Comparison of ENCODE assay signal across 11 cellular contexts in the genomic region with DNA sequence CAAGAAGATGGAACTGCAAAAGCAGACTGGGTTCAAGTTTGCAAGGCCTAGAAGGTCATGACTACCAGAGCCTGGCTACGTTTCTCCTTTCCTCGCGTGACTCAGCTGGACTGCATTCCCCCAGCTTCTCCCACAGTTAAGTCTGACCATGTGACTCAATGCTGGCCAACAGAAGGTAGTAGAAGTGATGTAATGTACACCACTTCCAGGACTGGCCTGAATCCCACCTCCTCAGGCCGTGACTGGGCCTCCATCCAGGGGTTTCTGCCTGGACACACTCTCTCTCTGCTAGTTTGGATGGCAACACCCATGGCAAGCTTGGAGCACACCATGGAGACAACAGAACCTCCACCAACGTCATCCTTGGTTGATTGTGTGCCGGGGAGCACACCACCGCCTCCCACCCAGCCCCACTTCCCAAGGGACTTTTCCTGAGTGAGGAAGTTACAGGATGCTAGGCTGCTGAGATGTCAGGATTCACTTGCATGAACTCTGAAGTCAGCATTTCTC.
DNase-seq lines count a peak whose midpoint lies in the region; ATAC-seq, FAIRE-seq and TF ChIP-seq lines count a peak whose summit lies in the region.
"Had no signal": no experiment of that assay in that cellular context is flagged by ENCODE, and none has a peak within 500 bp of the region (broad histone marks: within the 10 kb centered on the region; RNA-seq: fewer than 3 reads in every experiment).

No MANE protein-coding gene starts in this region.

- H2AFZ ChIP-seq in K562 (ENCODE audit: low read depth, low read length), result peak overlapping the region; percentile 62

- intact Hi-C loops in K562 (cut with micrococcal nuclease), result no loop called here
- intact Hi-C loops in sigmoid colon (cut with DNase I), result no loop called here

- no peaks in the 10 kb centered on the region for H3K36me3 ChIP-seq in K562 (ENCODE audit: control insufficient read depth, insufficient read depth, low read length)
- no peaks in the 10 kb centered on the region for H3K36me3 ChIP-seq in right atrium auricular region
- H3K36me3 ChIP-seq in sigmoid colon, result no peaks in the 10 kb centered on the region
- H3K36me3 ChIP-seq in BE2C, result no peaks in the 10 kb centered on the region

- in situ Hi-C loops in K562 (cut with MboI), result no loop called here

- TF ChIP-seq CTCF in K562 (IDR thresholded peaks at IDR 0.05 in 2 of 3, conservative IDR thresholded peaks at IDR 0.05 in 1 of 3; ENCODE audit: insufficient read depth in 2 of 3, low read depth in 1 of 3, low read length in 3 of 3), result no peak
- TF ChIP-seq CTCF in right atrium auricular region (IDR thresholded peaks at IDR 0.05), result no peak
- no peak for TF ChIP-seq CTCF in sigmoid colon (IDR thresholded peaks at IDR 0.05)
- TF ChIP-seq CTCF in BE2C (IDR thresholded peaks at IDR 0.05; ENCODE audit: low read depth, low read length), result no peak

- no peaks in the 10 kb centered on the region for H3K27me3 ChIP-seq in K562 (ENCODE audit: control insufficient read depth in 2 of 2, insufficient read depth in 2 of 2, low read length in 2 of 2)
- no peaks in the 10 kb centered on the region for H3K27me3 ChIP-seq in right atrium auricular region
- H3K27me3 ChIP-seq in sigmoid colon, result no peaks in the 10 kb centered on the region
- H3K27me3 ChIP-seq in BE2C, result no peaks in the 10 kb centered on the region

- POLR2A ChIA-PET in K562 (lab: Yijun Ruan, JAX) (interaction anchor here (0.7 to 1.4 kb wide), 4 partner anchors 9 to 64 kb away, joined by 3 to 5 read pairs (median 3); no protein-coding TSS in a partner anchor), HEK293T (lab: Yijun Ruan, JAX) (no interaction called here)

- peak; percentile 32; the same call in 2 of the 3 replicates for ATAC-seq in K562

- no peak overlapping the region for H3K4me3 ChIP-seq in K562
- H3K4me3 ChIP-seq in right atrium auricular region, result no peak overlapping the region
- no peak overlapping the region for H3K4me3 ChIP-seq in sigmoid colon
- no peak overlapping the region for H3K4me3 ChIP-seq in BE2C (ENCODE audit: low read depth, low read length)

- H3K27ac ChIP-seq in K562 (ENCODE audit: extremely low read depth, low read depth, low read length) (no peak overlapping the region; the same call in 2 of the 3 replicates), right atrium auricular region (no peak overlapping the region), sigmoid colon (peak overlapping the region in 1 of 4 donors; percentile 31)

- WGBS in K562 (ENCODE audit: insufficient coverage, low coverage, missing lambda C conversion rate), result 35% methylated on average over 7 of the region's 7 CpGs
- WGBS in sigmoid colon, 2 donors, result 77 to 79% methylated on average over 7 of the region's 7 CpGs

- TF ChIP-seq EP300 in K562 (IDR thresholded peaks at IDR 0.05; ENCODE audit: low read length) (no peak), sigmoid colon (IDR thresholded peaks at IDR 0.05) (no peak)

- H3K4me1 ChIP-seq in K562 (replicated peaks in 1 of 2; ENCODE audit: control insufficient read depth in 2 of 2, insufficient read depth in 2 of 2, low read length in 2 of 2) (peaks cover 12 to 46% of the 10 kb centered on the region in 2 experiments), right atrium auricular region (no peaks in the 10 kb centered on the region), sigmoid colon (peaks cover 0 to 7% (median 3%) of the 10 kb centered on the region in 4 donors), BE2C (no peaks in the 10 kb centered on the region)

- FAIRE-seq in K562 (lab: Jason Lieb, UNC) (no peak), urothelium cell line (lab: Jason Lieb, UNC) (no peak)
- FAIRE-seq: endometrium had no signal

- H4K20me1 ChIP-seq in K562 (replicated peaks; ENCODE audit: control insufficient read depth, insufficient read depth, low read length), result no peaks in the 10 kb centered on the region

- H3K9me3 ChIP-seq in K562 (replicated peaks; ENCODE audit: control insufficient read depth, insufficient read depth, low read depth, low read length) (no peaks in the 10 kb centered on the region), right atrium auricular region (no peaks in the 10 kb centered on the region), sigmoid colon (no peaks in the 10 kb centered on the region), BE2C (no peaks in the 10 kb centered on the region)

- no peak for TF ChIP-seq RAD21 in K562 (CRISPR knock-in tag; conservative IDR thresholded peaks at IDR 0.05 in 1 of 2, IDR thresholded peaks at IDR 0.05 in 1 of 2)

- no peaks in the 10 kb centered on the region for H3K9me1 ChIP-seq in K562 (ENCODE audit: control insufficient read depth, insufficient read depth, low read length)

- H3K4me2 ChIP-seq in K562 (ENCODE audit: insufficient read depth, low read length), result no peak overlapping the region

- TF ChIP-seq POLR2A in K562 (conservative IDR thresholded peaks at IDR 0.05), result no peak
- TF ChIP-seq POLR2A in sigmoid colon (IDR thresholded peaks at IDR 0.05), result no peak

- CTCF ChIA-PET in K562 (lab: Yijun Ruan, JAX; ENCODE audit: low intra/inter-chr PET ratio) (no interaction called here), HEK293T (lab: Yijun Ruan, JAX) (no interaction called here)

- no peaks in the 10 kb centered on the region for H3K79me2 ChIP-seq in K562 (ENCODE audit: control insufficient read depth, insufficient read depth, low read length)

- peak; percentile 57 for DNase-seq in Daoy (ENCODE audit: low read depth)
- peak in 3 of 4 experiments; percentile 41 to 45 (median 41) for DNase-seq in K562 (ENCODE audit: extremely low read depth in 1 of 4, low spot score in 3 of 4)
- DNase-seq in right atrium auricular region (ENCODE audit: low spot score), result peak; percentile 92
- DNase-seq in sigmoid colon, result peak; percentile 91
- no peak for DNase-seq in activated naive CD4-positive, alpha-beta T cell (lab: John Stamatoyannopoulos, UW)
- DNase-seq in urothelium cell line (ENCODE audit: low spot score), result no peak
- DNase-seq in HEK293T (ENCODE audit: extremely low spot score), result no peak
- DNase-seq in BE2C, result no peak
- DNase-seq: mesendoderm, NCI-H1105 had no signal

- no TSS peak for BruUV-seq in K562 (replicated peaks; lab: Mats Ljungman, UMichigan)

- peak overlapping the region in 1 of 2 experiments; percentile 1; a peak in 1 of 4 replicates for H3K9ac ChIP-seq in K562 (ENCODE audit: insufficient read depth in 1 of 2, low read depth in 2 of 2, low read length in 2 of 2)

TF ChIP-seq in K562, 482 proteins besides CTCF, POLR2A, EP300 and RAD21 (continues in another document):
- TF ChIP-seq JUND (IDR thresholded peaks at IDR 0.05; ENCODE audit: borderline replicate concordance, low read depth, low read length), result peak; percentile 43; the same call in 1 of the 2 replicates
- TF ChIP-seq JUND (tag; IDR thresholded peaks at IDR 0.05; ENCODE audit: borderline replicate concordance, low read depth, low read length), result peak; percentile 34; the same call in 2 of the 3 replicates
- TF ChIP-seq POU5F1 (IDR thresholded peaks at IDR 0.05; ENCODE audit: borderline replicate concordance, low read depth, low read length, partially characterized antibody), result no peak
- no peak for TF ChIP-seq ADNP (tag; IDR thresholded peaks at IDR 0.05)
- no peak for TF ChIP-seq KLF13 (tag; IDR thresholded peaks at IDR 0.05; ENCODE audit: borderline replicate concordance, low read depth)
- TF ChIP-seq, protein P1, sequence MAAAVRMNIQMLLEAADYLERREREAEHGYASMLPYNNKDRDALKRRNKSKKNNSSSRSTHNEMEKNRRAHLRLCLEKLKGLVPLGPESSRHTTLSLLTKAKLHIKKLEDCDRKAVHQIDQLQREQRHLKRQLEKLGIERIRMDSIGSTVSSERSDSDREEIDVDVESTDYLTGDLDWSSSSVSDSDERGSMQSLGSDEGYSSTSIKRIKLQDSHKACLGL (CRISPR knock-in tag; IDR thresholded peaks at IDR 0.05; ENCODE audit: borderline replicate concordance, poor library complexity, severe bottlenecking), result no peak

TF ChIP-seq in HEK293T, 16 proteins besides CTCF, POLR2A, EP300 and RAD21:
- TF ChIP-seq FOXA1 (IDR thresholded peaks at IDR 0.05), result no peak
- TF ChIP-seq CTBP1 (IDR thresholded peaks at IDR 0.05; ENCODE audit: borderline replicate concordance), result no peak
- no peak for TF ChIP-seq BHLHE40 (IDR thresholded peaks at IDR 0.05; ENCODE audit: borderline replicate concordance)
- TF ChIP-seq L3MBTL2 (conservative IDR thresholded peaks at IDR 0.05), result no peak
- TF ChIP-seq ELF4 (IDR thresholded peaks at IDR 0.05), result no peak
- no peak for TF ChIP-seq NFRKB (IDR thresholded peaks at IDR 0.05)
- no peak for TF ChIP-seq FOXK2 (IDR thresholded peaks at IDR 0.05)
- TF ChIP-seq, protein P2, sequence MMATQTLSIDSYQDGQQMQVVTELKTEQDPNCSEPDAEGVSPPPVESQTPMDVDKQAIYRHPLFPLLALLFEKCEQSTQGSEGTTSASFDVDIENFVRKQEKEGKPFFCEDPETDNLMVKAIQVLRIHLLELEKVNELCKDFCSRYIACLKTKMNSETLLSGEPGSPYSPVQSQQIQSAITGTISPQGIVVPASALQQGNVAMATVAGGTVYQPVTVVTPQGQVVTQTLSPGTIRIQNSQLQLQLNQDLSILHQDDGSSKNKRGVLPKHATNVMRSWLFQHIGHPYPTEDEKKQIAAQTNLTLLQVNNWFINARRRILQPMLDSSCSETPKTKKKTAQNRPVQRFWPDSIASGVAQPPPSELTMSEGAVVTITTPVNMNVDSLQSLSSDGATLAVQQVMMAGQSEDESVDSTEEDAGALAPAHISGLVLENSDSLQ (IDR thresholded peaks at IDR 0.05), result no peak
- TF ChIP-seq SP1 (IDR thresholded peaks at IDR 0.05), result no peak
- no peak for TF ChIP-seq LEF1 (IDR thresholded peaks at IDR 0.05; ENCODE audit: borderline replicate concordance)
- TF ChIP-seq FOXM1 (IDR thresholded peaks at IDR 0.05; ENCODE audit: borderline replicate concordance), result no peak
- no peak for TF ChIP-seq SUZ12 (IDR thresholded peaks at IDR 0.05)
- no peak for TF ChIP-seq HDGF (IDR thresholded peaks at IDR 0.05; ENCODE audit: borderline replicate concordance)
- TF ChIP-seq ARNT (IDR thresholded peaks at IDR 0.05), result no peak
- TF ChIP-seq ZNF384 (IDR thresholded peaks at IDR 0.05), result no peak
- no peak for TF ChIP-seq TARDBP (IDR thresholded peaks at IDR 0.05)
TF ChIP-seq in HEK293T: peak in this region for 0.

Comparison
In these comparisons a context has a peak if more than half of its experiments do, and no peak if none do; other contexts are left out.
1. DNase-seq: peak in Daoy (single experiment), K562 (3 of 4), right atrium auricular region (single experiment) and sigmoid colon (single experiment); none in activated naive CD4-positive, alpha-beta T cell (0 of 4), urothelium cell line (single experiment), HEK293T (single experiment) and BE2C (single experiment).